Comparison of ENCODE assay signal across 15 cellular contexts in genomic region chr6:132867055-132867454, GRCh38.
"Had no signal": no experiment of that assay in that cellular context is flagged by ENCODE, and none has a peak within 500 bp of the region (broad histone marks: within the 10 kb centered on the region; RNA-seq: fewer than 3 reads in every experiment).

No MANE protein-coding gene starts in this region.

- H3K36me3 ChIP-seq: prostate gland, sigmoid colon, tibial nerve, uterus had no signal

- H3K4me1 ChIP-seq: prostate gland, sigmoid colon, tibial nerve, uterus had no signal

- H3K27me3 ChIP-seq: sigmoid colon, tibial nerve, uterus had no signal

- H3K4me3 ChIP-seq: prostate gland, sigmoid colon, tibial nerve, uterus had no signal

- H3K9me3 ChIP-seq: prostate gland, sigmoid colon, tibial nerve, uterus had no signal

- DNase-seq: activated CD4-positive, alpha-beta T cell treated with anti-CD3 and anti-CD28 coated beads, Interleukin-2, amount 10 ng/mL, durations not matched to agents 7 days and 5 days; activated CD4-positive, CD25-positive, alpha-beta regulatory T cell; activated CD8-positive, alpha-beta memory T cell treated with anti-CD3 and anti-CD28 coated beads for 24 hours; activated naive CD8-positive, alpha-beta T cell treated with anti-CD3 and anti-CD28 coated beads for 36 hours; anterior cingulate cortex; hippocampal formation; nephron progenitor cell; sigmoid colon; stimulated activated CD4-positive, alpha-beta T cell treated with anti-CD3 and anti-CD28 coated beads, Interleukin-12 subunit alpha, Interleukin-12 subunit beta, amount 100 ng/mL, for 4 hours; stimulated activated CD4-positive, alpha-beta T cell treated with anti-CD3 and anti-CD28 coated beads, Interleukin-2, amount 100 ng/mL, for 24 hours; SW 1271; uterus had no signal

- H3K27ac ChIP-seq: epithelial cell of prostate, prostate gland, sigmoid colon, tibial nerve, uterus had no signal
